In the genomic region with DNA sequence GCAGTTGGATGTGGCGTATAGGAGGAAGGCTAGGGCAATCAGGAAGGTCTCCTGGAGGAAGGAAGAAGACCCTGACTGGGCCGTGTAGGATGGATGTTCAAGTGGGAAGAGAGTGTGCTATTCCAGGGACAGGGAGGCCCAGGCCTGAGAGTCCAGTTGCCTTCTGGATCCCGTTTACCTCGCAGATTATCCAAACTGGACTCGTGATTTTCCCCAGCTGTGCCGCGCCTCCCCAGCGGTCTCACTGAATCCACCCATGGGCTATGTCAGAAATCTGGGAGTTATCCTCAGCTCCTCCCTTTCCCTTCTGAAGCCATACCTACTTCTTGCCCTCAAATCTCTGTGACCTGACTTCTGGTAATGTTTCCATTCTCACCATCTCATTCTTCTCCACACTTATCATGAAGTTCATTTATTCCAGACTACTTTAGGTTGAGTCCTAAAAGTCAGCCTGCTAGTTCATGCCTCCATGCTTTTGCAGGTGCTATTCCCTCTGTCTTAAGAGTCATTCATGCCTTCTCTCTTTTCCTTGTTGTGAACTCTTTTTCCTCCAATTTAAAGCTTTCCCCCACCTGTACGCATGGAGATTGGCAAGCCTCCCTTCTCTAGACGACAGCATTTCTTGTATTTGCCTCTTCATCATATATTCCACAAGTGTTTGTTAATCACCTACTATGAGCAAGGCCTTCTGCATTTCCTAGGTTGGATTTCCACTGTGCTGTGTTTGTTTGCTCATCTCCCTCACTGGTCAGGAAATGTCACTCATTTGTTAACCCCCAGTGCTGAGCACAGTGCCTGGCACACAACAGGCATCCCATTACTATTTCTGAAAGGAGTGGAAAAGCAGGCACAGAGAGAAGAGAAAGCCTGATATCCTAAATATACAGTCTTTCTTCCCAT, we compare ENCODE assay signal across 9 cellular contexts. TPM values are rescaled to one million over a fixed set of nuclear protein-coding genes. Genes with fewer than 3 reads are reported as not detected.
DNase-seq lines count a peak whose midpoint lies in the region; ATAC-seq and TF ChIP-seq lines count a peak whose summit lies in the region.
"Had no signal": no experiment of that assay in that cellular context is flagged by ENCODE, and none has a peak within 500 bp of the region (broad histone marks: within the 10 kb centered on the region; RNA-seq: fewer than 3 reads in every experiment).

No MANE protein-coding gene starts in this region.

- CTCF ChIA-PET in CD4-positive, alpha-beta T cell (lab: Charles Lee) = interaction anchor here (0.7 to 2.2 kb wide), 3 partner anchors 10 to 140 kb away, joined by 3 to 7 read pairs (median 3); partner anchors contain the start of gene NSFL1C
- CTCF ChIA-PET in OCI-LY7 (lab: Charles Lee; ENCODE audit: unreplicated experiment) = interaction anchor here (0.6 kb wide), 1 partner anchor 14 kb away, joined by 3 read pairs; no protein-coding TSS in a partner anchor

- no peak for TF ChIP-seq CTCF in CD4-positive, alpha-beta T cell (IDR thresholded peaks at IDR 0.05)
- TF ChIP-seq CTCF in OCI-LY7 (conservative IDR thresholded peaks at IDR 0.05; ENCODE audit: low read length) = no peak
- no peak for TF ChIP-seq CTCF in fibroblast of lung (conservative IDR thresholded peaks at IDR 0.05 in 1 of 2, IDR thresholded peaks at IDR 0.05 in 1 of 2; ENCODE audit: low read depth in 1 of 2, low read length in 2 of 2)
- TF ChIP-seq CTCF in osteoblast (IDR thresholded peaks at IDR 0.05; ENCODE audit: extremely low read depth, low read depth, low read length) = no peak

- H3K36me3 ChIP-seq in OCI-LY7 (ENCODE audit: insufficient read depth, low read length) (peaks cover 6% of the 10 kb centered on the region; the same call in 1 of the 2 replicates), fibroblast of lung (ENCODE audit: control insufficient read depth, insufficient read depth, low read length) (no peaks in the 10 kb centered on the region), osteoblast (ENCODE audit: insufficient read depth, low read length) (no peaks in the 10 kb centered on the region)

- peaks cover 16% of the 10 kb centered on the region for H3K36me3 Mint-ChIP-seq in CD4-positive, alpha-beta T cell (ENCODE audit: low read depth)

- H3K9me3 Mint-ChIP-seq in CD4-positive, alpha-beta T cell = no peaks in the 10 kb centered on the region

- H3K9ac ChIP-seq in fibroblast of lung (ENCODE audit: insufficient read depth, low read length) = peak overlapping the region; percentile 99

- H2AFZ ChIP-seq in OCI-LY7 (ENCODE audit: low read length) = peak overlapping the region; percentile 86; the same call in 1 of the 2 replicates
- H2AFZ ChIP-seq in fibroblast of lung (ENCODE audit: low read length) = no peak overlapping the region
- peak overlapping the region; percentile 52 for H2AFZ ChIP-seq in osteoblast (ENCODE audit: low read length)

- no TSS peak for BruUV-seq in OCI-LY7 (replicated peaks; lab: Mats Ljungman, UMichigan)

- POLR2A ChIA-PET in CD4-positive, alpha-beta T cell (lab: Charles Lee) = interaction anchor here (0.7 to 1.7 kb wide), 9 partner anchors 40 to 140 kb away, joined by 3 to 11 read pairs (median 5); partner anchors contain the start of genes FKBP1A and NSFL1C
- POLR2A ChIA-PET in OCI-LY7 (lab: Charles Lee) = interaction anchor here (0.6 to 1.2 kb wide), 5 partner anchors 8 to 1775 kb away, joined by 3 to 6 read pairs (median 3); no protein-coding TSS in a partner anchor

- H3K4me1 ChIP-seq in OCI-LY7 (ENCODE audit: insufficient read depth, low read length, poor library complexity, severe bottlenecking) (peaks cover 47% of the 10 kb centered on the region), fibroblast of lung (ENCODE audit: control insufficient read depth, extremely low read depth, insufficient read depth, low read length) (peaks cover 36% of the 10 kb centered on the region), osteoblast (ENCODE audit: insufficient read depth, low read length) (peaks cover 54% of the 10 kb centered on the region)

- H3K27me3 Mint-ChIP-seq in CD4-positive, alpha-beta T cell = no peaks in the 10 kb centered on the region

- no peak for DNase-seq in CD4-positive, alpha-beta T cell
- DNase-seq in OCI-LY7 (ENCODE audit: low spot score) = no peak
- DNase-seq in fibroblast of lung (ENCODE audit: low read depth in 2 of 2) = peak; percentile 26 to 74
- peak; percentile 69 for DNase-seq in osteoblast (ENCODE audit: insufficient read length, low spot score, missing footprints)
- DNase-seq in NCI-H1694 treated with DMSO at 0.1 percent for 48 hours (lab: John Stamatoyannopoulos, UW) = no peak
- DNase-seq in effector CD4-positive, alpha-beta T cell = no peak
- no peak for DNase-seq in DMS53 (lab: John Stamatoyannopoulos, UW)

- no peaks in the 10 kb centered on the region for H3K9me2 ChIP-seq in OCI-LY7 (ENCODE audit: insufficient read depth, low read length)

- no peaks in the 10 kb centered on the region for H3K27me3 ChIP-seq in CD4-positive, alpha-beta T cell (ENCODE audit: control insufficient read depth, insufficient read depth, low read length)
- no peaks in the 10 kb centered on the region for H3K27me3 ChIP-seq in fibroblast of lung (ENCODE audit: control insufficient read depth, insufficient read depth, low read length)
- no peaks in the 10 kb centered on the region for H3K27me3 ChIP-seq in osteoblast (ENCODE audit: insufficient read depth, low read length)

- intact Hi-C loops in CD4-positive, alpha-beta T cell (cut with DNase I, micrococcal nuclease) = loop anchor here (2.0 to 10.0 kb wide), 3 partner anchors 61 to 209 kb away; partner anchors contain the start of genes NSFL1C (in 1 of the 2), PSMF1 (in 1 of the 2) and SNPH (in 1 of the 2)
- intact Hi-C loops in OCI-LY7 (cut with micrococcal nuclease; ENCODE audit: unreplicated experiment) = no loop called here

- no peak for ATAC-seq in CD4-positive, alpha-beta T cell (ENCODE audit: poor library complexity)
- ATAC-seq in HG03342 (IDR thresholded peaks at IDR 0.05; ENCODE audit: unreplicated experiment) = no peak

- H3K4me3 ChIP-seq in OCI-LY7 (ENCODE audit: low read depth, low read length, poor library complexity, severe bottlenecking) = peak overlapping the region; percentile 82
- H3K4me3 ChIP-seq in fibroblast of lung (replicated peaks in 1 of 4; ENCODE audit: control extremely low read depth in 1 of 4, insufficient read depth in 1 of 4, low read depth in 3 of 4, low read length in 4 of 4) = peak overlapping the region; percentile 55 to 89 (median 81)
- peak overlapping the region; percentile 91 for H3K4me3 ChIP-seq in osteoblast (ENCODE audit: insufficient read depth, low read length)

- H3K4me3 Mint-ChIP-seq in CD4-positive, alpha-beta T cell = no peak overlapping the region
- H3K4me3 Mint-ChIP-seq: T-helper 2 cell treated with Interferon-gamma antibody and Interleukin-4, amounts not matched to agents 5 μg/mL and 100 μg/mL, for 36 hours had no signal

- H3K27ac Mint-ChIP-seq in CD4-positive, alpha-beta T cell = no peak overlapping the region

- peaks cover 15% of the 10 kb centered on the region for H4K20me1 ChIP-seq in OCI-LY7 (ENCODE audit: insufficient read depth, low read length)
- no peaks in the 10 kb centered on the region for H4K20me1 ChIP-seq in fibroblast of lung (ENCODE audit: control insufficient read depth, extremely low read depth, insufficient read depth, low read length)
- H4K20me1 ChIP-seq in osteoblast (ENCODE audit: insufficient read depth, low read length) = peaks cover 20% of the 10 kb centered on the region

- H3K79me2 ChIP-seq in OCI-LY7 (ENCODE audit: insufficient read depth, low read depth, low read length) = peaks cover 40% of the 10 kb centered on the region
- peaks cover 31% of the 10 kb centered on the region for H3K79me2 ChIP-seq in fibroblast of lung (ENCODE audit: control insufficient read depth, insufficient read depth, low read length)
- H3K79me2 ChIP-seq in osteoblast (ENCODE audit: insufficient read depth, low read length) = peaks cover 48% of the 10 kb centered on the region

- H3K4me2 ChIP-seq in OCI-LY7 (ENCODE audit: low read length) (peak overlapping the region; percentile 94), fibroblast of lung (ENCODE audit: extremely low read depth, insufficient read depth, low read length) (peak overlapping the region; percentile 85), osteoblast (ENCODE audit: insufficient read depth, low read length) (peak overlapping the region; percentile 95)

- H3K4me1 Mint-ChIP-seq in CD4-positive, alpha-beta T cell (ENCODE audit: low read depth) = peaks cover 22% of the 10 kb centered on the region

- peak overlapping the region; percentile 95 for H3K27ac ChIP-seq in CD4-positive, alpha-beta T cell (ENCODE audit: low read depth, low read length)
- peak overlapping the region; percentile 60 for H3K27ac ChIP-seq in OCI-LY7 (ENCODE audit: low read depth, low read length, poor library complexity, severe bottlenecking)
- H3K27ac ChIP-seq in fibroblast of lung (ENCODE audit: insufficient read depth, low read length) = peak overlapping the region; percentile 99
- peak overlapping the region; percentile 100 for H3K27ac ChIP-seq in osteoblast (ENCODE audit: low read depth, low read length)

- H3K9me3 ChIP-seq in CD4-positive, alpha-beta T cell (ENCODE audit: control insufficient read depth, low read length) = no peaks in the 10 kb centered on the region
- H3K9me3 ChIP-seq in OCI-LY7 (ENCODE audit: low read length) = no peaks in the 10 kb centered on the region
- H3K9me3 ChIP-seq in fibroblast of lung (ENCODE audit: control insufficient read depth, insufficient read depth, low read depth, low read length) = no peaks in the 10 kb centered on the region
- H3K9me3 ChIP-seq in osteoblast (ENCODE audit: low read depth, low read length) = no peaks in the 10 kb centered on the region

RNA-seq across cellular contexts. Expression of gene SDCBP2, which starts 2.7 kb away (rescaled TPM):
- 1 to 10 TPM; 1.2 to 1.3 TPM for total RNA-seq in CD4-positive, alpha-beta T cell
- total RNA-seq in OCI-LY7 (2014; rRNA removed; shearing (Covaris generic)) = 1.8 and 2.8 TPM in 2 replicates
- total RNA-seq in OCI-LY7 (2022) (2.5 and 2.6 TPM in 2 replicates), fibroblast of lung (1.8 and 2.1 TPM in 2 replicates), osteoblast (2.2 and 3.2 TPM in 2 replicates)
- polyA plus RNA-seq in fibroblast of lung = 0.78 and 1.2 TPM in 2 replicates
- polyA plus RNA-seq in fibroblast of lung (2012) = 0.87 and 1.6 TPM in 2 replicates
- polyA minus RNA-seq in fibroblast of lung (ENCODE audit: low replicate concordance) = 0.63 TPM in 1 of 2 replicates, not detected in the other

Comparison
In these comparisons a context has a peak if more than half of its experiments do, and no peak if none do; other contexts are left out.
1. DNase-seq: peak in fibroblast of lung (2 of 2) and osteoblast (single experiment); none in CD4-positive, alpha-beta T cell (0 of 10), OCI-LY7 (single experiment), NCI-H1694 treated with DMSO at 0.1 percent for 48 hours (single experiment), effector CD4-positive, alpha-beta T cell (single experiment) and DMS53 (single experiment).
2. Peak in every context shown above with its lines, with median percentiles within 50 percentile points of each other: H3K27ac ChIP-seq, H3K4me2 ChIP-seq and H3K4me3 ChIP-seq.